In the genomic region with DNA sequence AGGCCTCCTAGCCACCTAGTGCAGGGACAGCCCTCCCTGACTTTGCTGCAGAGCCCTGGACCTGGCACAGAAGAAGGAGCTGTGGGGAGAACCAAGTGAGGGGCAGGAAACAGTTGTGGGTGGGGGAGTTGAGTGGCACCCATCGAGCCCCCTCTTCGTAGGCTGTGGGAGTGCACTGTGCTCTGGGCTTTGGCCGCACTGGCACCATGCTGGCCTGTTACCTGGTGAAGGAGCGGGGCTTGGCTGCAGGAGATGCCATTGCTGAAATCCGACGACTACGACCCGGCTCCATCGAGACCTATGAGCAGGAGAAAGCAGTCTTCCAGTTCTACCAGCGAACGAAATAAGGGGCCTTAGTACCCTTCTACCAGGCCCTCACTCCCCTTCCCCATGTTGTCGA, we compare ENCODE assay signal across 10 cellular contexts. TPM values are rescaled to one million over a fixed set of nuclear protein-coding genes. Genes with fewer than 3 reads are reported as not detected.
DNase-seq lines count a peak whose midpoint lies in the region; ATAC-seq, FAIRE-seq and TF ChIP-seq lines count a peak whose summit lies in the region.
"Had no signal": no experiment of that assay in that cellular context is flagged by ENCODE, and none has a peak within 500 bp of the region (broad histone marks: within the 10 kb centered on the region; RNA-seq: fewer than 3 reads in every experiment).

No MANE protein-coding gene starts in this region.

- FAIRE-seq in H1 (lab: Jason Lieb, UNC), result no peak

- no peak overlapping the region for H3K4ac ChIP-seq in H1 (replicated peaks; ENCODE audit: insufficient read length, low read depth, low read length)
- H3K4ac ChIP-seq in neuronal stem cell (ENCODE audit: low read length), result no peak overlapping the region

- H4K20me1 ChIP-seq in GM23248 (ENCODE audit: insufficient read depth) (no peaks in the 10 kb centered on the region), H1 (replicated peaks in 1 of 2; ENCODE audit: control insufficient read depth in 1 of 2, insufficient read depth in 2 of 2, low read length in 2 of 2) (peaks cover 0 to 3% of the 10 kb centered on the region in 2 experiments)

- H3K4me1 ChIP-seq in GM23248 (ENCODE audit: insufficient read depth) (peaks cover 17% of the 10 kb centered on the region), Panc1 (ENCODE audit: control insufficient read depth, insufficient read depth, low read length) (no peaks in the 10 kb centered on the region), H1 (replicated peaks in 1 of 4; ENCODE audit: control insufficient read depth in 3 of 4, insufficient read depth in 4 of 4, low read length in 3 of 4) (peaks cover 2 to 13% (median 9%) of the 10 kb centered on the region in 4 experiments; a peak in 4 of 7 replicates), neuronal stem cell (ENCODE audit: control insufficient read depth in 2 of 2, insufficient read depth in 1 of 2, low read depth in 1 of 2, low read length in 2 of 2) (peaks cover 0 to 1% of the 10 kb centered on the region in 2 donors)

- in situ Hi-C loops in GM23248 (cut with MboI) (no loop called here), Panc1 (cut with HindIII; ENCODE audit: low pct_unique_long_range_greater_than_20kb, low sequenced_read_pairs) (no loop called here)

- DNase-seq in GM23248 (no peak), Panc1 (ENCODE audit: low read depth, low spot score) (no peak), H1 (ENCODE audit: low read depth in 1 of 2, low spot score in 2 of 2) (no peak), neuronal stem cell (ENCODE audit: low spot score) (no peak), cortex of kidney (lab: John Stamatoyannopoulos, UW) (no peak), SW480 (ENCODE audit: low spot score) (no peak), midbrain (lab: John Stamatoyannopoulos, UW) (no peak), NCI-H1105 (lab: John Stamatoyannopoulos, UW) (no peak)
- DNase-seq: activated CD4-positive, alpha-beta T cell treated with anti-CD3 and anti-CD28 coated beads, Interleukin-2, amount 50 U/mL, for 1 hour; DND-41 had no signal

- 97 to 98% methylated on average over 12 of the region's 12 CpGs for WGBS in GM23248 (ENCODE audit: low coverage in 1 of 2, low lambda C conversion rate in 2 of 2, missing lambda C conversion rate in 2 of 2), 2 experiments
- WGBS in H1 (ENCODE audit: extremely low coverage in 1 of 2, insufficient coverage in 1 of 2, insufficient read length in 1 of 2, insufficient replicate concordance in 2 of 2, low coverage in 1 of 2, low lambda C conversion rate in 2 of 2, missing lambda C conversion rate in 1 of 2), 2 experiments, result 90% methylated on average over 12 of the region's 12 CpGs; no CpG with 5 or more reads in 1 of the 2 experiments
- WGBS in neuronal stem cell (ENCODE audit: extremely low coverage in 2 of 2, insufficient read length in 2 of 2, insufficient replicate concordance in 1 of 2), 2 donors, result no CpG with 5 or more reads among the region's 12 CpGs

- no peak for TF ChIP-seq RAD21 in H1 (IDR thresholded peaks at IDR 0.05 in 1 of 2, conservative IDR thresholded peaks at IDR 0.05 in 1 of 2; ENCODE audit: low read depth in 2 of 2, low read length in 2 of 2)

- H3K79me1 ChIP-seq in H1 (ENCODE audit: low read depth, low read length) (no peaks in the 10 kb centered on the region), neuronal stem cell (ENCODE audit: low read depth, low read length) (no peaks in the 10 kb centered on the region)

- POLR2A ChIA-PET in Panc1 (lab: Charles Lee) (no interaction called here), H1 (lab: Charles Lee; ENCODE audit: partially characterized antibody) (interaction anchor here (1.0 to 1.3 kb wide), 4 partner anchors 8 to 164 kb away, joined by 3 to 6 read pairs (median 4); a partner anchor contains a TSS)

- H4K91ac ChIP-seq in H1 (replicated peaks; ENCODE audit: insufficient read length, low read length) (no peak overlapping the region), neuronal stem cell (ENCODE audit: low read depth, low read length, poor library complexity) (no peak overlapping the region)

- no peaks in the 10 kb centered on the region for H3K36me3 ChIP-seq in GM23248 (ENCODE audit: low read depth)
- H3K36me3 ChIP-seq in Panc1 (ENCODE audit: control insufficient read depth, insufficient read depth, low read length), result no peaks in the 10 kb centered on the region
- H3K36me3 ChIP-seq in H1 (ENCODE audit: control insufficient read depth in 2 of 4, insufficient read depth in 4 of 4, low read length in 3 of 4), result no peaks in the 10 kb centered on the region; a peak in 1 of 8 replicates
- H3K36me3 ChIP-seq in neuronal stem cell (replicated peaks in 1 of 2; ENCODE audit: control insufficient read depth in 2 of 2, insufficient read depth in 2 of 2, low read length in 2 of 2), result no peaks in the 10 kb centered on the region

- BruUV-seq in Panc1 (replicated peaks; lab: Mats Ljungman, UMichigan), result no TSS peak

- H2BK20ac ChIP-seq in H1 (ENCODE audit: low read length), result no peak overlapping the region

- no peaks in the 10 kb centered on the region for H3K9me2 ChIP-seq in GM23248 (ENCODE audit: insufficient read depth)

- H3K9me3 ChIP-seq in GM23248 (ENCODE audit: low read depth), result no peaks in the 10 kb centered on the region
- H3K9me3 ChIP-seq in Panc1 (ENCODE audit: control insufficient read depth, insufficient read depth, low read depth, low read length), result no peaks in the 10 kb centered on the region
- no peaks in the 10 kb centered on the region for H3K9me3 ChIP-seq in H1 (ENCODE audit: insufficient read depth in 2 of 2, low read depth in 1 of 2, low read length in 1 of 2)
- H3K9me3 ChIP-seq in neuronal stem cell (replicated peaks in 1 of 2; ENCODE audit: control insufficient read depth in 2 of 2, insufficient read depth in 1 of 2, low read depth in 1 of 2, low read length in 2 of 2), result peaks cover 0 to 2% of the 10 kb centered on the region in 2 donors

- H3K9ac ChIP-seq in GM23248, result no peak overlapping the region
- no peak overlapping the region for H3K9ac ChIP-seq in H1 (replicated peaks in 1 of 4; ENCODE audit: extremely low read depth in 1 of 4, low read depth in 3 of 4, low read length in 3 of 4)
- no peak overlapping the region for H3K9ac ChIP-seq in neuronal stem cell (ENCODE audit: low read depth, low read length, poor library complexity)

- no peak for ATAC-seq in Panc1

- H4K5ac ChIP-seq in H1 (ENCODE audit: insufficient read length, low read depth, low read length), result no peak overlapping the region

- H3K4me2 ChIP-seq in GM23248 (ENCODE audit: unreplicated experiment), result peak overlapping the region; percentile 77
- H3K4me2 ChIP-seq in H1 (ENCODE audit: insufficient read depth in 1 of 2, low read depth in 2 of 2, low read length in 2 of 2), result peak overlapping the region; percentile 72 to 92
- H3K4me2 ChIP-seq in neuronal stem cell (ENCODE audit: insufficient read depth, low read length, poor library complexity, severe bottlenecking), result no peak overlapping the region

- no peaks in the 10 kb centered on the region for H3K27me3 ChIP-seq in GM23248 (replicated peaks; ENCODE audit: insufficient read depth)
- peaks cover 2% of the 10 kb centered on the region; the same call in 1 of the 2 replicates for H3K27me3 ChIP-seq in Panc1 (ENCODE audit: control insufficient read depth, insufficient read depth, low read length)
- peaks cover 0 to 2% (median 0%) of the 10 kb centered on the region in 4 experiments; a peak in 1 of 7 replicates for H3K27me3 ChIP-seq in H1 (replicated peaks in 1 of 4; ENCODE audit: control insufficient read depth in 3 of 4, extremely low read depth in 1 of 4, insufficient read depth in 3 of 4, low read length in 3 of 4)
- H3K27me3 ChIP-seq in neuronal stem cell (ENCODE audit: control insufficient read depth in 3 of 3, insufficient read depth in 3 of 3, low read depth in 1 of 3, low read length in 3 of 3), result peaks cover 0 to 9% (median 0%) of the 10 kb centered on the region in 3 experiments

- H3K27ac ChIP-seq in GM23248 (no peak overlapping the region), Panc1 (ENCODE audit: low read length) (no peak overlapping the region), H1 (ENCODE audit: low read depth, low read length) (no peak overlapping the region), neuronal stem cell (replicated peaks; ENCODE audit: low read length) (no peak overlapping the region)

- H2AK5ac ChIP-seq in H1 (ENCODE audit: low read depth, low read length) (no peak overlapping the region), neuronal stem cell (ENCODE audit: low read depth, low read length) (no peak overlapping the region)

- intact Hi-C loops in Panc1 (cut with micrococcal nuclease; ENCODE audit: unreplicated experiment), result loop anchor here (2.0 to 5.0 kb wide), 3 partner anchors 73 to 225 kb away; no protein-coding TSS in a partner anchor

- no peak for TF ChIP-seq POLR2A in H1 (IDR thresholded peaks at IDR 0.05; ENCODE audit: control extremely low read depth in 1 of 2, low read depth in 2 of 2, low read length in 2 of 2)

- H3K56ac ChIP-seq in H1 (replicated peaks; ENCODE audit: insufficient read length, low read depth, low read length), result no peak overlapping the region

- H2BK120ac ChIP-seq in H1 (replicated peaks; ENCODE audit: low read depth, low read length) (no peak overlapping the region), neuronal stem cell (ENCODE audit: low read depth, low read length) (peak overlapping the region; percentile 49)

- H3K23ac ChIP-seq in H1 (ENCODE audit: insufficient read length) (no peak overlapping the region), neuronal stem cell (ENCODE audit: low read depth, low read length, poor library complexity) (no peak overlapping the region)

- H3K18ac ChIP-seq in H1 (ENCODE audit: extremely low read depth, low read length), result no peak overlapping the region
- H3K18ac ChIP-seq in neuronal stem cell (ENCODE audit: low read length), result no peak overlapping the region

- H3K14ac ChIP-seq in H1 (ENCODE audit: insufficient read length) (no peak overlapping the region), neuronal stem cell (ENCODE audit: low read length) (no peak overlapping the region)

- H3F3A ChIP-seq in GM23248 (ENCODE audit: insufficient read depth), result peaks cover 10% of the 10 kb centered on the region

- peaks cover 5% of the 10 kb centered on the region; the same call in 1 of the 2 replicates for H3K23me2 ChIP-seq in H1 (ENCODE audit: low read depth, low read length)

- H2AFZ ChIP-seq in GM23248, result no peak overlapping the region; the same call in 1 of the 2 replicates
- no peak overlapping the region for H2AFZ ChIP-seq in H1 (ENCODE audit: low read length)
- no peak overlapping the region for H2AFZ ChIP-seq in neuronal stem cell (ENCODE audit: low read length)

- CTCF ChIA-PET in Panc1 (lab: Charles Lee), result interaction anchor here (1.2 kb wide), 1 partner anchor 226 kb away, joined by 4 read pairs; no protein-coding TSS in a partner anchor
- CTCF ChIA-PET in H1 (lab: Charles Lee; ENCODE audit: partially characterized antibody), result interaction anchor here (0.9 to 4.4 kb wide), 7 partner anchors 8 to 652 kb away, joined by 4 to 39 read pairs (median 5); no protein-coding TSS in a partner anchor

- H2BK5ac ChIP-seq in H1 (ENCODE audit: low read depth, low read length) (no peak overlapping the region), neuronal stem cell (ENCODE audit: low read length) (no peak overlapping the region)

- TF ChIP-seq EP300 in H1 (IDR thresholded peaks at IDR 0.05; ENCODE audit: borderline replicate concordance in 1 of 2, low read depth in 2 of 2, low read length in 2 of 2), result no peak

- H3K4me3 ChIP-seq in GM23248 (no peak overlapping the region), Panc1 (ENCODE audit: low read depth in 2 of 2, low read length in 2 of 2) (peak overlapping the region; percentile 65 to 66; a peak in 3 of 4 replicates), H1 (ENCODE audit: extremely low read depth in 1 of 4, insufficient read depth in 2 of 4, low read depth in 3 of 4, low read length in 4 of 4) (peak overlapping the region in 1 of 4 experiments; percentile 75; a peak in 2 of 8 replicates), neuronal stem cell (ENCODE audit: low read length in 2 of 2) (no peak overlapping the region)

- no peak overlapping the region for H2BK15ac ChIP-seq in H1 (ENCODE audit: low read length)
- no peak overlapping the region for H2BK15ac ChIP-seq in neuronal stem cell (ENCODE audit: low read length)

- H2BK12ac ChIP-seq in H1 (ENCODE audit: low read depth, low read length) (peak overlapping the region; percentile 41; the same call in 1 of the 2 replicates), neuronal stem cell (ENCODE audit: low read length) (no peak overlapping the region)

- no peak overlapping the region for H4K8ac ChIP-seq in H1 (ENCODE audit: extremely low read depth, insufficient read depth, low read length)
- H4K8ac ChIP-seq in neuronal stem cell (ENCODE audit: low read depth, low read length), result no peak overlapping the region

- H3K79me2 ChIP-seq in GM23248 (ENCODE audit: insufficient read depth) (no peaks in the 10 kb centered on the region), H1 (ENCODE audit: control insufficient read depth in 1 of 2, insufficient read depth in 2 of 2, low read length in 2 of 2) (no peaks in the 10 kb centered on the region)

- TF ChIP-seq CTCF in Panc1 (IDR thresholded peaks at IDR 0.05) (no peak), H1 (IDR thresholded peaks at IDR 0.05; ENCODE audit: control extremely low read depth in 1 of 3, insufficient read depth in 1 of 3, low read depth in 1 of 3, low read length in 3 of 3) (no peak)

RNA-seq across cellular contexts. Expression of a gene that starts 1.2 kb away (rescaled TPM):
- total RNA-seq in GM23248 (2014; rRNA removed; shearing (Covaris generic)), result 32.6 and 33.8 TPM in 2 replicates
- polyA plus RNA-seq in GM23248 (2016; fragmentation: Nextera tagmentation; extraction: Ambion mirVana), result 51.4 and 52.1 TPM in 2 replicates
- 36.1 TPM for total RNA-seq in Panc1 (2021; ENCODE audit: unreplicated experiment)
- polyA plus RNA-seq in Panc1 (2012; ENCODE audit: insufficient read length), result 50.1 TPM
- total RNA-seq in H1 (2021; fragmentation: NEBNext Ultra II Directional; extraction: Animal tissue kit (Norgen Biotek cat#: 25700)), result 45.8 and 48.3 TPM in 2 replicates
- polyA plus RNA-seq in H1 (2011; rRNA removed), result 80.1 and 122 TPM in 2 replicates
- polyA plus RNA-seq in H1 (2011; cell fraction: cytosol; rRNA removed), result 74.0 TPM
- 50.5 TPM for polyA plus RNA-seq in H1 (2011; cell fraction: nucleus; rRNA removed)
- 35.5 to 56.2 TPM (median 48.5 TPM) in 4 replicates for polyA plus RNA-seq in H1 (2012, experiment 1 of 2)
- 65.5 TPM for polyA plus RNA-seq in H1 (2012, experiment 2 of 2)
- 64.0 TPM for polyA plus RNA-seq in H1 (2013, experiment 1 of 2)
- 71.6 TPM for polyA plus RNA-seq in H1 (2013, experiment 2 of 2)
- 6.6 and 11.1 TPM in 2 replicates for polyA minus RNA-seq in H1 (2011; rRNA and poly(A)+ RNA removed)
- 15.3 TPM for polyA minus RNA-seq in H1 (2011; cell fraction: cytosol; rRNA and poly(A)+ RNA removed)
- 15.0 TPM for polyA minus RNA-seq in H1 (2011; cell fraction: nucleus; rRNA and poly(A)+ RNA removed)
- polyA plus RNA-seq in neuronal stem cell (2013, experiment 1 of 2), result 36.7 TPM
- 33.6 TPM for polyA plus RNA-seq in neuronal stem cell (2013, experiment 2 of 2)

RNA-seq across cellular contexts. Expression of a gene that starts 20.2 kb away (rescaled TPM):
- total RNA-seq in GM23248 (2014; rRNA removed; shearing (Covaris generic)), result not detected in 2 replicates
- not detected in 2 replicates for polyA plus RNA-seq in GM23248 (2016; fragmentation: Nextera tagmentation; extraction: Ambion mirVana)
- not detected for total RNA-seq in Panc1 (2021; ENCODE audit: unreplicated experiment)
- not detected for polyA plus RNA-seq in Panc1 (2012; ENCODE audit: insufficient read length)
- not detected in 2 replicates for total RNA-seq in H1 (2021; fragmentation: NEBNext Ultra II Directional; extraction: Animal tissue kit (Norgen Biotek cat#: 25700))
- 0.08 TPM in 1 of 2 replicates, not detected in the other for polyA plus RNA-seq in H1 (2011; rRNA removed)
- polyA plus RNA-seq in H1 (2011; cell fraction: cytosol; rRNA removed), result not detected
- not detected for polyA plus RNA-seq in H1 (2011; cell fraction: nucleus; rRNA removed)
- not detected in 4 replicates for polyA plus RNA-seq in H1 (2012, experiment 1 of 2)
- not detected for polyA plus RNA-seq in H1 (2012, experiment 2 of 2)
- polyA plus RNA-seq in H1 (2013, experiment 1 of 2), result not detected
- polyA plus RNA-seq in H1 (2013, experiment 2 of 2), result not detected
- not detected in 2 replicates for polyA minus RNA-seq in H1 (2011; rRNA and poly(A)+ RNA removed)
- not detected for polyA minus RNA-seq in H1 (2011; cell fraction: cytosol; rRNA and poly(A)+ RNA removed)
- not detected for polyA minus RNA-seq in H1 (2011; cell fraction: nucleus; rRNA and poly(A)+ RNA removed)
- polyA plus RNA-seq in neuronal stem cell (2013, experiment 1 of 2), result 0.03 TPM
- polyA plus RNA-seq in neuronal stem cell (2013, experiment 2 of 2), result not detected

RNA-seq across cellular contexts. Expression of a gene that starts 44.7 kb away (rescaled TPM):
- not detected in 2 replicates for total RNA-seq in GM23248 (2014; rRNA removed; shearing (Covaris generic))
- 0.16 TPM in 1 of 2 replicates, not detected in the other for polyA plus RNA-seq in GM23248 (2016; fragmentation: Nextera tagmentation; extraction: Ambion mirVana)
- total RNA-seq in Panc1 (2021; ENCODE audit: unreplicated experiment), result not detected
- polyA plus RNA-seq in Panc1 (2012; ENCODE audit: insufficient read length), result not detected
- total RNA-seq in H1 (2021; fragmentation: NEBNext Ultra II Directional; extraction: Animal tissue kit (Norgen Biotek cat#: 25700)), result not detected in 2 replicates
- polyA plus RNA-seq in H1 (2011; rRNA removed), result not detected in 2 replicates
- polyA plus RNA-seq in H1 (2011; cell fraction: cytosol; rRNA removed), result not detected
- not detected for polyA plus RNA-seq in H1 (2011; cell fraction: nucleus; rRNA removed)
- 0.28 TPM in 1 of 4 replicates, not detected in the others for polyA plus RNA-seq in H1 (2012, experiment 1 of 2)
- polyA plus RNA-seq in H1 (2012, experiment 2 of 2), result not detected
- polyA plus RNA-seq in H1 (2013, experiment 1 of 2), result not detected
- not detected for polyA plus RNA-seq in H1 (2013, experiment 2 of 2)
- polyA minus RNA-seq in H1 (2011; rRNA and poly(A)+ RNA removed), result not detected in 2 replicates
- not detected for polyA minus RNA-seq in H1 (2011; cell fraction: cytosol; rRNA and poly(A)+ RNA removed)
- polyA minus RNA-seq in H1 (2011; cell fraction: nucleus; rRNA and poly(A)+ RNA removed), result not detected
- polyA plus RNA-seq in neuronal stem cell (2013, experiment 1 of 2), result not detected
- not detected for polyA plus RNA-seq in neuronal stem cell (2013, experiment 2 of 2)

Comparison
In these comparisons a context has a peak if more than half of its experiments do, and no peak if none do; other contexts are left out.
1. H3K4me3 ChIP-seq: peak in Panc1 (2 of 2); none in GM23248 (single experiment) and neuronal stem cell (0 of 2).